9 cellular contexts compared by ENCODE assay signal in genomic region chr16:46885960-46886763, GRCh38. TPM values are rescaled to one million over a fixed set of nuclear protein-coding genes. Genes with fewer than 3 reads are reported as not detected.
DNase-seq lines count a peak whose midpoint lies in the region; ATAC-seq and TF ChIP-seq lines count a peak whose summit lies in the region.
"Had no signal": no experiment of that assay in that cellular context is flagged by ENCODE, and none has a peak within 500 bp of the region (broad histone marks: within the 10 kb centered on the region; RNA-seq: fewer than 3 reads in every experiment).

No MANE protein-coding gene starts in this region.

- H3K4me1 Mint-ChIP-seq in H9, result peaks cover 35 to 38% of the 10 kb centered on the region in 2 experiments
- H3K4me1 Mint-ChIP-seq in activated B cell treated with CpG ODN at 0.5 μM for 24 hours, result peaks cover 11% of the 10 kb centered on the region
- H3K4me1 Mint-ChIP-seq in glutamatergic neuron (ENCODE audit: low read depth, unreplicated experiment), result peaks cover 33% of the 10 kb centered on the region

- H4K20me1 ChIP-seq in H9 (ENCODE audit: control insufficient read depth, insufficient read depth, insufficient read length), result no peaks in the 10 kb centered on the region

- H3K56ac ChIP-seq in H9 (ENCODE audit: insufficient read length, low read depth, low read length), result no peak overlapping the region

- no peak for TF ChIP-seq CTCF in H9 (conservative IDR thresholded peaks at IDR 0.05)
- TF ChIP-seq CTCF in activated B cell treated with CpG ODN at 0.5 μM for 24 hours (IDR thresholded peaks at IDR 0.05), result no peak
- TF ChIP-seq CTCF in glutamatergic neuron (IDR thresholded peaks at IDR 0.05; ENCODE audit: partially characterized antibody, unreplicated experiment), result no peak
- no peak for TF ChIP-seq CTCF in GM13977 (IDR thresholded peaks at IDR 0.05; ENCODE audit: extremely low read depth, insufficient read depth, missing control alignments)

- H4K8ac ChIP-seq in H9 (replicated peaks; ENCODE audit: insufficient read length, low read depth, low read length), result no peak overlapping the region

- no peak overlapping the region for H3K14ac ChIP-seq in H9 (ENCODE audit: insufficient read depth, low read length)

- H2BK20ac ChIP-seq in H9 (ENCODE audit: low read depth, low read length, poor library complexity, severe bottlenecking), result no peak overlapping the region

- peaks cover 11% of the 10 kb centered on the region for H3K23me2 ChIP-seq in H9 (ENCODE audit: insufficient read length, low read depth, low read length, poor library complexity, severe bottlenecking)

- H3K9me3 Mint-ChIP-seq in H9 (no peaks in the 10 kb centered on the region), activated B cell treated with CpG ODN at 0.5 μM for 24 hours (no peaks in the 10 kb centered on the region), glutamatergic neuron (ENCODE audit: unreplicated experiment) (peaks cover 12% of the 10 kb centered on the region)

- H3K4me2 ChIP-seq in H9 (ENCODE audit: insufficient read depth, insufficient read length, low read length), result peak overlapping the region; percentile 95

- H3K36me3 Mint-ChIP-seq in H9 (ENCODE audit: insufficient read depth in 1 of 3, low read depth in 3 of 3) (peaks cover 14 to 36% (median 27%) of the 10 kb centered on the region in 3 experiments), activated B cell treated with CpG ODN at 0.5 μM for 24 hours (ENCODE audit: low read depth) (peaks cover 2% of the 10 kb centered on the region), glutamatergic neuron (ENCODE audit: unreplicated experiment) (no peaks in the 10 kb centered on the region)

- no peak overlapping the region for H2BK5ac ChIP-seq in H9 (ENCODE audit: insufficient read length, low read length)

- H3K23ac ChIP-seq in H9 (ENCODE audit: insufficient read length, low read depth, low read length), result no peak overlapping the region

- H3K4me1 ChIP-seq in H9 (ENCODE audit: insufficient read depth, low read length), result peaks cover 9% of the 10 kb centered on the region; the same call in 1 of the 2 replicates

- peaks cover 23% of the 10 kb centered on the region; the same call in 1 of the 2 replicates for H3K79me2 ChIP-seq in H9 (ENCODE audit: insufficient read depth, low read length)

- ATAC-seq in activated B cell treated with CpG ODN at 0.5 μM for 24 hours (ENCODE audit: low read depth) (no peak), HG02870 (IDR thresholded peaks at IDR 0.05; ENCODE audit: unreplicated experiment) (no peak), HG02678 (IDR thresholded peaks at IDR 0.05; ENCODE audit: unreplicated experiment) (no peak)

- H3K4me3 Mint-ChIP-seq in H9 (peak overlapping the region; percentile 89 to 98), activated B cell treated with CpG ODN at 0.5 μM for 24 hours (peak overlapping the region; percentile 80), glutamatergic neuron (ENCODE audit: unreplicated experiment) (peak overlapping the region; percentile 94)

- CTCF ChIA-PET in activated B cell treated with CpG ODN at 0.5 μM for 24 hours (lab: Charles Lee), result interaction anchor here (1.1 to 2.7 kb wide), 3 partner anchors 24 to 32 kb away, joined by 3 to 9 read pairs (median 5); no protein-coding TSS in a partner anchor

- H3K27ac Mint-ChIP-seq in H9 (peak overlapping the region; percentile 47 to 95 (median 74)), activated B cell treated with CpG ODN at 0.5 μM for 24 hours (no peak overlapping the region), glutamatergic neuron (ENCODE audit: unreplicated experiment) (peak overlapping the region; percentile 30)

- no peak overlapping the region for H3K18ac ChIP-seq in H9 (ENCODE audit: insufficient read length, low read depth, low read length)

- no peak overlapping the region for H4K91ac ChIP-seq in H9 (ENCODE audit: insufficient read length, low read depth, low read length)

- in situ Hi-C loops in GM13977 (cut with MboI; ENCODE audit: low pct_unique_long_range_greater_than_20kb, low sequenced_read_pairs, unreplicated experiment), result no loop called here

- no peak overlapping the region for H2AFZ ChIP-seq in H9 (ENCODE audit: low read length)

- no peaks in the 10 kb centered on the region for H3K9me3 ChIP-seq in H9 (ENCODE audit: control insufficient read depth, low read depth, low read length)
- H3K9me3 ChIP-seq: upper lobe of left lung had no signal

- no peak overlapping the region for H3K9ac ChIP-seq in H9 (ENCODE audit: extremely low read depth, insufficient read length, low read length)

- no peak overlapping the region for H4K5ac ChIP-seq in H9 (ENCODE audit: insufficient read length, low read depth, low read length)

- no peaks in the 10 kb centered on the region for H3K27me3 ChIP-seq in H9 (ENCODE audit: insufficient read depth, low read length)
- H3K27me3 ChIP-seq: upper lobe of left lung had no signal

- no peak for DNase-seq in H9
- DNase-seq in activated B cell treated with CpG ODN at 0.5 μM for 24 hours, result no peak
- no peak for DNase-seq in glutamatergic neuron
- DNase-seq in putamen (ENCODE audit: low spot score), result peak; percentile 46
- no peak for DNase-seq in dermis blood vessel endothelial cell
- no peak for DNase-seq in GM13977 (ENCODE audit: low spot score)
- DNase-seq: upper lobe of left lung had no signal

- no peak overlapping the region for H2AK5ac ChIP-seq in H9 (ENCODE audit: insufficient read length, low read length)

- intact Hi-C loops in activated B cell treated with CpG ODN at 0.5 μM for 24 hours (cut with micrococcal nuclease), result loop anchor here (1.0 to 2.0 kb wide), 2 partner anchors 95 to 132 kb away; no protein-coding TSS in a partner anchor

- POLR2A ChIA-PET in activated B cell treated with CpG ODN at 0.5 μM for 24 hours (lab: Charles Lee), result no interaction called here

- no peak overlapping the region for H2BK15ac ChIP-seq in H9 (ENCODE audit: low read depth, low read length)

- no CpG with 5 or more reads among the region's 12 CpGs for WGBS in H9 (ENCODE audit: extremely low coverage, insufficient read length, low lambda C conversion rate)

- no peak overlapping the region for H2BK12ac ChIP-seq in H9 (ENCODE audit: insufficient read length, low read depth, low read length)

- H3K27ac ChIP-seq in H9 (ENCODE audit: insufficient read length, low read depth, low read length), result no peak overlapping the region
- H3K27ac ChIP-seq: upper lobe of left lung had no signal

- peaks cover 2% of the 10 kb centered on the region for H3K79me1 ChIP-seq in H9 (ENCODE audit: insufficient read depth, low read depth, low read length, poor library complexity, severe bottlenecking)

- no peak overlapping the region for H3T11ph ChIP-seq in H9 (ENCODE audit: low read length)

- H2BK120ac ChIP-seq in H9 (ENCODE audit: low read depth, low read length, poor library complexity, severe bottlenecking), result no peak overlapping the region

- H3K4ac ChIP-seq in H9 (ENCODE audit: low read depth, low read length), result no peak overlapping the region

- H3K27me3 Mint-ChIP-seq in H9 (ENCODE audit: low read depth) (peaks cover 7% of the 10 kb centered on the region), activated B cell treated with CpG ODN at 0.5 μM for 24 hours (peaks cover 2% of the 10 kb centered on the region), glutamatergic neuron (ENCODE audit: unreplicated experiment) (peaks cover 12% of the 10 kb centered on the region)

RNA-seq across cellular contexts. Expression of gene GPT2, which starts 2.0 kb away (rescaled TPM):
- total RNA-seq in H9 (2021) (68.3 and 68.8 TPM in 2 replicates), activated B cell treated with CpG ODN at 0.5 μM for 24 hours (11.7 and 17.4 TPM in 2 replicates), glutamatergic neuron (ENCODE audit: unreplicated experiment) (70.7 TPM), dermis blood vessel endothelial cell (8.2 and 10.4 TPM in 2 replicates)

RNA-seq across cellular contexts. Expression of gene C16orf87, which starts 55.2 kb away (rescaled TPM):
- 16.7 and 18.2 TPM in 2 replicates for total RNA-seq in H9 (2021)
- total RNA-seq in activated B cell treated with CpG ODN at 0.5 μM for 24 hours, result 15.6 and 16.6 TPM in 2 replicates
- total RNA-seq in glutamatergic neuron (ENCODE audit: unreplicated experiment), result 15.8 TPM
- total RNA-seq in dermis blood vessel endothelial cell, result 10.9 and 11.2 TPM in 2 replicates
